Comparison of ENCODE assay signal across 8 cellular contexts in the genomic region with DNA sequence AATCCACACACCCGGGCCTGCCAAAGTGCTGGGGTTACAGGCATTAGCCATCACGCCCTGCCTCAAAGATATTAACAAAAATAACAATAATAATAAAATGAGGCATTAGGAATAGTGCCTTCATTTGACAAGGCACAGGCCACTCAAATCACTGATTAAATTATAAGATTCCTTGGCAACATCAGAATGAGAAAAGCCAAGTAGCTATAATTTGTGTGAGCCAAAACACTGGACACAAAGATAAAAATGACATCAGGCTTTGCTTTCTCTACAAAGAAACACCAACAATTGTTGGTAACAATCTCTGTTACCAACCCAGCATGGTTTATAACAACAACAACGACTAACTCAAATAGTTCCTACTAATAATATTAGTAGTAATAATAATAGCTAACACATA.
"Had no signal": no experiment of that assay in that cellular context is flagged by ENCODE, and none has a peak within 500 bp of the region (broad histone marks: within the 10 kb centered on the region; RNA-seq: fewer than 3 reads in every experiment).

No MANE protein-coding gene starts in this region.

- H3K36me3 ChIP-seq: HAP-1 had no signal

- ATAC-seq: GM23338, HCT116 had no signal

- H2AFZ ChIP-seq: GM23248, GM23338 had no signal

- DNase-seq: GM23248, GOT3, H7, HCEC 1CT, HFFc6 had no signal

- H3K27ac Mint-ChIP-seq: GM23338, HFFc6 had no signal

- H3K27ac ChIP-seq: GM23248 had no signal

- H3K4me2 ChIP-seq: GM23338 had no signal

- H3K4me1 ChIP-seq: HAP-1 had no signal

- H3K9me3 ChIP-seq: HAP-1 had no signal

- H3K9me3 Mint-ChIP-seq: GM23338, HFFc6 had no signal

- H3K4me3 Mint-ChIP-seq: GM23338, HFFc6 had no signal

- H3K9ac ChIP-seq: GM23248 had no signal

- H3K4me3 ChIP-seq: GM23248, GM23338, HAP-1 had no signal
